In genomic region chr15:65610871-65611718, GRCh38 we compare ENCODE assay signal across 8 cellular contexts. TPM values are rescaled to one million over a fixed set of nuclear protein-coding genes. Genes with fewer than 3 reads are reported as not detected.
A peak's percentile ranks its signal among the peaks of the same experiment; 100 is the strongest.
DNase-seq lines count a peak whose midpoint lies in the region; FAIRE-seq and TF ChIP-seq lines count a peak whose summit lies in the region.

Gene INTS14 (minus strand): TSS chr15:65611131. CDS start chr15:65607380, 3,751 bp downstream.

- H2BK12ac ChIP-seq in H9 (ENCODE audit: insufficient read length, low read depth, low read length) = no peak within 1 kb of the TSS

- H3K9ac ChIP-seq in H9 (ENCODE audit: extremely low read depth, insufficient read length, low read length) = peak within 1 kb of the TSS; percentile 87

- no peak within 1 kb of the TSS for H2BK5ac ChIP-seq in H9 (ENCODE audit: insufficient read length, low read length)

- H3T11ph ChIP-seq in H9 (ENCODE audit: low read length) = no peak within 1 kb of the TSS

- H3K4me3 Mint-ChIP-seq in H9 (peak within 1 kb of the TSS; percentile 90 to 92), nephron (peak within 1 kb of the TSS; percentile 91 to 97 (median 91))
- peak within 1 kb of the TSS; percentile 98 for H3K4me3 Mint-ChIP-seq in stimulated activated naive CD8-positive, alpha-beta T cell treated with anti-CD3 and anti-CD28 coated beads, Interleukin-15, Interleukin-2, amounts not matched to agents 100 ng/mL and 50 ng/mL, for 24 hours

- H2BK20ac ChIP-seq in H9 (ENCODE audit: low read depth, low read length, poor library complexity, severe bottlenecking) = no peak within 1 kb of the TSS

- H3K56ac ChIP-seq in H9 (ENCODE audit: insufficient read length, low read depth, low read length) = no peak within 1 kb of the TSS

- no peak within 1 kb of the TSS for H3K23ac ChIP-seq in H9 (ENCODE audit: insufficient read length, low read depth, low read length)

- peak within 1 kb of the TSS; percentile 87 for H3K14ac ChIP-seq in H9 (ENCODE audit: insufficient read depth, low read length)

- peaks cover 16 to 21% of the 10 kb centered on the region in 2 experiments for H3K4me1 Mint-ChIP-seq in H9
- H3K4me1 Mint-ChIP-seq in nephron = peaks cover 25% of the 10 kb centered on the region
- peaks cover 45% of the 10 kb centered on the region for H3K4me1 Mint-ChIP-seq in stimulated activated naive CD8-positive, alpha-beta T cell treated with anti-CD3 and anti-CD28 coated beads, Interleukin-15, Interleukin-2, amounts not matched to agents 100 ng/mL and 50 ng/mL, for 24 hours (ENCODE audit: low read depth)

- H2AFZ ChIP-seq in H9 (ENCODE audit: low read length) = no peak within 1 kb of the TSS

- DNase-seq in H9 = peak; percentile 98
- peak; percentile 93 for DNase-seq in M059J (ENCODE audit: low read depth)
- DNase-seq in SHP77 (lab: John Stamatoyannopoulos, UW) = peak; percentile 98
- peak; percentile 84 for DNase-seq in activated effector memory CD4-positive, alpha-beta T cell treated with Interleukin-2 at 50 U/mL for 16 hours
- peak; percentile 98 for DNase-seq in fibroblast of pulmonary artery (ENCODE audit: low read depth)

- H3K4me2 ChIP-seq in H9 (ENCODE audit: insufficient read depth, insufficient read length, low read length) = peak within 1 kb of the TSS; percentile 92

- no peak within 1 kb of the TSS for H2BK15ac ChIP-seq in H9 (ENCODE audit: low read depth, low read length)

- peaks cover 2% of the 10 kb centered on the region; the same call in 1 of the 2 replicates for H3K79me2 ChIP-seq in H9 (ENCODE audit: insufficient read depth, low read length)

- H3K36me3 Mint-ChIP-seq in H9 (ENCODE audit: insufficient read depth in 1 of 3, low read depth in 3 of 3) (peaks cover 0 to 5% (median 0%) of the 10 kb centered on the region in 3 experiments; a peak in 1 of 7 replicates), nephron (ENCODE audit: low read depth) (peaks cover 3% of the 10 kb centered on the region)
- peaks cover 16% of the 10 kb centered on the region for H3K36me3 Mint-ChIP-seq in stimulated activated naive CD8-positive, alpha-beta T cell treated with anti-CD3 and anti-CD28 coated beads, Interleukin-15, Interleukin-2, amounts not matched to agents 100 ng/mL and 50 ng/mL, for 24 hours (ENCODE audit: low read depth)

- peaks cover 8% of the 10 kb centered on the region for H3K23me2 ChIP-seq in H9 (ENCODE audit: insufficient read length, low read depth, low read length, poor library complexity, severe bottlenecking)

- H3K27ac Mint-ChIP-seq in H9 = peak within 1 kb of the TSS; percentile 99
- peak within 1 kb of the TSS; percentile 87 to 99 (median 99) for H3K27ac Mint-ChIP-seq in nephron
- H3K27ac Mint-ChIP-seq in stimulated activated naive CD8-positive, alpha-beta T cell treated with anti-CD3 and anti-CD28 coated beads, Interleukin-15, Interleukin-2, amounts not matched to agents 100 ng/mL and 50 ng/mL, for 24 hours = peak within 1 kb of the TSS; percentile 97

- peak within 1 kb of the TSS; percentile 51 for H4K5ac ChIP-seq in H9 (ENCODE audit: insufficient read length, low read depth, low read length)

- no peak within 1 kb of the TSS for H4K91ac ChIP-seq in H9 (ENCODE audit: insufficient read length, low read depth, low read length)

- H3K4me3 ChIP-seq in fibroblast of pulmonary artery (replicated peaks; ENCODE audit: low read depth, low read length) = peak within 1 kb of the TSS; percentile 82

- TF ChIP-seq CTCF in H9 (conservative IDR thresholded peaks at IDR 0.05) (peak; percentile 74), fibroblast of pulmonary artery (IDR thresholded peaks at IDR 0.05; ENCODE audit: low read length, missing control alignments) (peak; percentile 16), nephron (IDR thresholded peaks at IDR 0.05; ENCODE audit: unreplicated experiment in 3 of 3) (peak; percentile 52 to 67 (median 58))

- peak within 1 kb of the TSS; percentile 73 for H3K18ac ChIP-seq in H9 (ENCODE audit: insufficient read length, low read depth, low read length)

- peak within 1 kb of the TSS; percentile 25; the same call in 1 of the 2 replicates for H3K4ac ChIP-seq in H9 (ENCODE audit: low read depth, low read length)

- H3K9me3 ChIP-seq in H9 (ENCODE audit: control insufficient read depth, low read depth, low read length) = no peaks in the 10 kb centered on the region

- H3K27me3 ChIP-seq in H9 (ENCODE audit: insufficient read depth, low read length) = no peaks in the 10 kb centered on the region

- no peaks in the 10 kb centered on the region; a peak in 1 of 5 replicates for H3K9me3 Mint-ChIP-seq in H9
- H3K9me3 Mint-ChIP-seq in nephron = no peaks in the 10 kb centered on the region
- no peaks in the 10 kb centered on the region for H3K9me3 Mint-ChIP-seq in stimulated activated naive CD8-positive, alpha-beta T cell treated with anti-CD3 and anti-CD28 coated beads, Interleukin-15, Interleukin-2, amounts not matched to agents 100 ng/mL and 50 ng/mL, for 24 hours

- H2BK120ac ChIP-seq in H9 (ENCODE audit: low read depth, low read length, poor library complexity, severe bottlenecking) = no peak within 1 kb of the TSS

- H3K79me1 ChIP-seq in H9 (ENCODE audit: insufficient read depth, low read depth, low read length, poor library complexity, severe bottlenecking) = no peaks in the 10 kb centered on the region

- WGBS in H9 (ENCODE audit: extremely low coverage, insufficient read length, low lambda C conversion rate) = no CpG with 5 or more reads among the region's 64 CpGs

- no peaks in the 10 kb centered on the region for H4K20me1 ChIP-seq in H9 (ENCODE audit: control insufficient read depth, insufficient read depth, insufficient read length)

- peak within 1 kb of the TSS; percentile 41 for H3K27ac ChIP-seq in H9 (ENCODE audit: insufficient read length, low read depth, low read length)

- no peak within 1 kb of the TSS for H4K8ac ChIP-seq in H9 (replicated peaks; ENCODE audit: insufficient read length, low read depth, low read length)

- peak; percentile 96 for FAIRE-seq in G401.6 (lab: Jason Lieb, UNC)

- no peaks in the 10 kb centered on the region; the same call in none of the 2 replicates for H3K27me3 Mint-ChIP-seq in H9 (ENCODE audit: low read depth)
- H3K27me3 Mint-ChIP-seq in nephron (ENCODE audit: low read depth) = no peaks in the 10 kb centered on the region
- H3K27me3 Mint-ChIP-seq in stimulated activated naive CD8-positive, alpha-beta T cell treated with anti-CD3 and anti-CD28 coated beads, Interleukin-15, Interleukin-2, amounts not matched to agents 100 ng/mL and 50 ng/mL, for 24 hours = no peaks in the 10 kb centered on the region

- H2AK5ac ChIP-seq in H9 (ENCODE audit: insufficient read length, low read length) = no peak within 1 kb of the TSS

- peaks cover 2% of the 10 kb centered on the region; the same call in 1 of the 2 replicates for H3K4me1 ChIP-seq in H9 (ENCODE audit: insufficient read depth, low read length)

RNA-seq across cellular contexts. Expression of gene INTS14, which starts in this region (rescaled TPM):
- 41.8 and 44.7 TPM in 2 replicates for total RNA-seq in H9 (2021)
- total RNA-seq in M059J (2014; rRNA removed; shearing (Covaris generic)) = 35.9 and 55.3 TPM in 2 replicates

Comparison
In these comparisons a context has a peak if more than half of its experiments do, and no peak if none do; other contexts are left out.
1. Peak in every context shown above with its lines: DNase-seq, H3K4me3 ChIP-seq and H3K27ac ChIP-seq.
2. CTCF ChIP-seq: peak in every context shown above with its lines; median percentile 74 in H9; 58 in nephron; 16 in fibroblast of pulmonary artery.